Comparison of ENCODE assay signal across 15 cellular contexts in the genomic region with DNA sequence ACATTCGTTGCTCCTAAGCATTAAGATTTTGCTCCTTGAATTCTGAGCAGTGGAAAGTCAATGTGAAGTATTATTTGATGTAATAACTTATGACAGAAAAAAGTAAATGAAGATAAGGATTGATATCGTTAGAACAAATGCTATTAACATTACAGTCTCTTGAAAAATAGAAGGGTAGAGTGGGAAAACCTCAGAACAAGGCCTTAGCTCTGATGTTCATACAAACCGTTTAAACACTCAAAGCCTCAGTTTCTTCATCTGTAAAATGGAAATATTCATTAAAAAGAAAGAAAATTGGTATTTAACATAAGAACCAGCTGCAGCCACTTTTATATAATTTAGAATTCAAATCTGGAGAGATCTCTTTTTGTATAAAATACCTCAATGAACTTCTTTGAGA.
"Had no signal": no experiment of that assay in that cellular context is flagged by ENCODE, and none has a peak within 500 bp of the region (broad histone marks: within the 10 kb centered on the region; RNA-seq: fewer than 3 reads in every experiment).

No MANE protein-coding gene starts in this region.

- H3K27me3 Mint-ChIP-seq: dendritic cell treated with granulocyte-macrophage colony-stimulating factor and Interleukin-4, amounts not matched to agents 40 ng/mL and 50 ng/mL, for 4 days had no signal

- DNase-seq: activated CD4-positive, alpha-beta T cell treated with anti-CD3 and anti-CD28 coated beads, Interleukin-2, amount 10 ng/mL, durations not matched to agents 7 days and 5 days; activated CD4-positive, CD25-positive, alpha-beta regulatory T cell; activated CD8-positive, alpha-beta memory T cell treated with anti-CD3 and anti-CD28 coated beads for 24 hours; activated naive CD4-positive, alpha-beta T cell treated with Interleukin-2 at 50 U/mL for 16 hours; central memory CD4-positive, alpha-beta T cell; effector memory CD8-positive, alpha-beta T cell; occipital lobe; sigmoid colon; stimulated activated CD4-positive, alpha-beta T cell treated with anti-CD3 and anti-CD28 coated beads, Interleukin-4, amount 100 ng/mL, for 24 hours; stomach; T-helper 2 cell; uterus had no signal

- H3K27ac ChIP-seq: sigmoid colon, stomach, uterus had no signal

- H3K27me3 ChIP-seq: sigmoid colon, uterus had no signal

- FAIRE-seq: TTC549 had no signal

- H3K36me3 ChIP-seq: sigmoid colon, stomach, uterus had no signal

- H3K4me3 ChIP-seq: sigmoid colon, stomach, uterus had no signal

- H3K9me3 Mint-ChIP-seq: activated CD4-positive, alpha-beta T cell treated with anti-CD3 and anti-CD28 coated beads, Interleukin-2, amount 10 ng/mL, durations not matched to agents 7 days and 5 days; effector memory CD8-positive, alpha-beta T cell; nephron had no signal

- H3K4me1 ChIP-seq: uterus had no signal

- H3K4me3 Mint-ChIP-seq: activated CD4-positive, alpha-beta T cell treated with anti-CD3 and anti-CD28 coated beads, Interleukin-2, amount 10 ng/mL, durations not matched to agents 7 days and 5 days; dendritic cell treated with granulocyte-macrophage colony-stimulating factor and Interleukin-4, amounts not matched to agents 40 ng/mL and 50 ng/mL, for 4 days; effector memory CD8-positive, alpha-beta T cell; nephron had no signal

- H3K27ac Mint-ChIP-seq: activated CD4-positive, alpha-beta T cell treated with anti-CD3 and anti-CD28 coated beads, Interleukin-2, amount 10 ng/mL, durations not matched to agents 7 days and 5 days; dendritic cell treated with granulocyte-macrophage colony-stimulating factor and Interleukin-4, amounts not matched to agents 40 ng/mL and 50 ng/mL, for 4 days; effector memory CD8-positive, alpha-beta T cell had no signal

- H3K4me1 Mint-ChIP-seq: activated CD4-positive, alpha-beta T cell treated with anti-CD3 and anti-CD28 coated beads, Interleukin-2, amount 10 ng/mL, durations not matched to agents 7 days and 5 days had no signal

- H3K9me3 ChIP-seq: sigmoid colon, stomach, uterus had no signal
